Comparison of ENCODE assay signal across 1 cellular context in genomic region chr2:219104107-219105050, GRCh38.
TF ChIP-seq lines count a peak whose summit lies in the region.

No MANE protein-coding gene starts in this region.

TF ChIP-seq in HepG2, 621 proteins besides CTCF, POLR2A, EP300 and RAD21 (continued from another document and continues in another):
- TF ChIP-seq ZNF512 (CRISPR knock-in tag; IDR thresholded peaks at IDR 0.05) (no peak), ZNF407 (CRISPR knock-in tag; IDR thresholded peaks at IDR 0.05; ENCODE audit: not compliant biosample characterization) (no peak), ZNF781 (CRISPR knock-in tag; IDR thresholded peaks at IDR 0.05; ENCODE audit: borderline replicate concordance, not compliant biosample characterization) (no peak), MAFG (CRISPR knock-in tag; IDR thresholded peaks at IDR 0.05) (no peak), ZFP36L2 (CRISPR knock-in tag; IDR thresholded peaks at IDR 0.05) (no peak), HBP1 (CRISPR knock-in tag; IDR thresholded peaks at IDR 0.05; ENCODE audit: low read depth) (no peak), SOX6 (IDR thresholded peaks at IDR 0.05) (no peak), SOX6 (CRISPR knock-in tag; IDR thresholded peaks at IDR 0.05) (no peak), CC2D1A (CRISPR knock-in tag; IDR thresholded peaks at IDR 0.05) (no peak), KDM5B (CRISPR knock-in tag; IDR thresholded peaks at IDR 0.05; ENCODE audit: borderline replicate concordance) (no peak), REXO4 (CRISPR knock-in tag; IDR thresholded peaks at IDR 0.05; ENCODE audit: borderline replicate concordance) (no peak), KDM4B (CRISPR knock-in tag; IDR thresholded peaks at IDR 0.05) (peak; percentile 39; the same call in 1 of the 2 replicates), ZMYM2 (CRISPR knock-in tag; IDR thresholded peaks at IDR 0.05) (no peak), ZNF431 (CRISPR knock-in tag; IDR thresholded peaks at IDR 0.05; ENCODE audit: borderline replicate concordance, low read depth) (no peak), RBM39 (IDR thresholded peaks at IDR 0.05; ENCODE audit: low read depth, low read length, poor library complexity, severe bottlenecking) (no peak), SP4 (CRISPR knock-in tag; IDR thresholded peaks at IDR 0.05) (no peak), ZBTB3 (CRISPR knock-in tag; IDR thresholded peaks at IDR 0.05; ENCODE audit: borderline replicate concordance, low read depth) (no peak), ZNF670 (CRISPR knock-in tag; IDR thresholded peaks at IDR 0.05; ENCODE audit: borderline replicate concordance) (no peak), SNAPC5 (CRISPR knock-in tag; IDR thresholded peaks at IDR 0.05; ENCODE audit: borderline replicate concordance) (no peak), CREB3 (CRISPR knock-in tag; IDR thresholded peaks at IDR 0.05) (no peak), ZNF800 (CRISPR knock-in tag; IDR thresholded peaks at IDR 0.05) (no peak), ZNF639 (CRISPR knock-in tag; conservative IDR thresholded peaks at IDR 0.05) (no peak), ARNT (IDR thresholded peaks at IDR 0.05) (no peak), ARID3A (IDR thresholded peaks at IDR 0.05; ENCODE audit: low read depth, low read length) (no peak), RARA (CRISPR knock-in tag; IDR thresholded peaks at IDR 0.05) (no peak), ZNF792 (CRISPR knock-in tag; IDR thresholded peaks at IDR 0.05) (no peak), ZNF574 (CRISPR knock-in tag; IDR thresholded peaks at IDR 0.05) (no peak), MEIS1 (CRISPR knock-in tag; IDR thresholded peaks at IDR 0.05; ENCODE audit: borderline replicate concordance) (no peak), SOX5 (CRISPR knock-in tag; IDR thresholded peaks at IDR 0.05; ENCODE audit: borderline replicate concordance) (peak; percentile 34; the same call in 1 of the 2 replicates), ZNF687 (CRISPR knock-in tag; IDR thresholded peaks at IDR 0.05) (no peak), ZKSCAN5 (CRISPR knock-in tag; IDR thresholded peaks at IDR 0.05) (no peak)
